ENCODE assay signal across 16 cellular contexts in the genomic region with DNA sequence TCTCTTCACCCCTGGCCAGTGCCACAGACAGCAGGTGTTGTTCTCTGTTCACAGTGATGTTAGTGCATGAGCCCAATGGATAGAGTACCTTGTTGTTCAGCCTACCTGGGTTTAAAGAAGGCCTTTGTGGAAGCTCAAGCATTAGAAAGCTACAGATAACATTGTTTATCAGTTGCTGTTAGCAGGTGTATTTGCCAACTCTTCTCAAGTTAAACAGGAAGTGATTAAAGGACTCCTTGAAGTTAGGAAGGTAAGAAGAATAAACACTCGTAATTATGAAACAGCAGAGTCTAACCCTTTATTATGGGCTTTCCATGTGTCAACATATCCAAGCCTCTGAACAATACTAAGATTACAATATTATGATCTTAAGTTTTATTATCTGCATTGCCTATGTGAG.
DNase-seq lines count a peak whose midpoint lies in the region; ATAC-seq and TF ChIP-seq lines count a peak whose summit lies in the region.
"Had no signal": no experiment of that assay in that cellular context is flagged by ENCODE, and none has a peak within 500 bp of the region (broad histone marks: within the 10 kb centered on the region; RNA-seq: fewer than 3 reads in every experiment).

No MANE protein-coding gene starts in this region.

- no peak for TF ChIP-seq CTCF in RWPE1 (conservative IDR thresholded peaks at IDR 0.05; ENCODE audit: low read depth)

- H3K9ac ChIP-seq in mucosa of rectum (ENCODE audit: low read depth in 1 of 2, low read length in 2 of 2) = no peak overlapping the region

- no peak overlapping the region for H3K4me3 ChIP-seq in mucosa of rectum (ENCODE audit: low read length in 2 of 2)
- H3K4me3 ChIP-seq: heart left ventricle had no signal

- peaks cover 0 to 4% of the 10 kb centered on the region in 2 donors for H3K27me3 ChIP-seq in mucosa of rectum (ENCODE audit: control insufficient read depth in 2 of 2, insufficient read depth in 2 of 2, low read length in 2 of 2)

- DNase-seq in DMS79 treated with DMSO at 0.1 percent for 48 hours (lab: John Stamatoyannopoulos, UW) (peak; percentile 69), NCI-H146 (lab: John Stamatoyannopoulos, UW) (peak; percentile 96), NCI-H748 (lab: John Stamatoyannopoulos, UW; ENCODE audit: unreplicated experiment) (peak; percentile 96), RWPE1 (ENCODE audit: low spot score) (no peak), amniotic stem cell (lab: John Stamatoyannopoulos, UW) (no peak)
- DNase-seq: activated CD4-positive, alpha-beta memory T cell treated with anti-CD3 and anti-CD28 coated beads, Interleukin-2, amount 10 ng/mL, durations not matched to agents 7 days and 5 days; activated naive CD4-positive, alpha-beta T cell treated with anti-CD3 and anti-CD28 coated beads, Interleukin-2, amount 10 ng/mL, durations not matched to agents 7 days and 5 days; activated T-cell treated with anti-CD3 and anti-CD28 coated beads, Interleukin-2, amount 50 U/mL, for 4 hours; effector memory CD8-positive, alpha-beta T cell; heart left ventricle; mammary epithelial cell; naive thymus-derived CD4-positive, alpha-beta T cell; SHP77; T-helper 1 cell had no signal

- no peaks in the 10 kb centered on the region for H3K36me3 ChIP-seq in mucosa of rectum (ENCODE audit: control insufficient read depth in 2 of 2, insufficient read depth in 2 of 2, low read length in 2 of 2)
- H3K36me3 ChIP-seq: heart left ventricle had no signal

- peak overlapping the region; percentile 11 to 45 for H3K27ac ChIP-seq in mucosa of rectum (ENCODE audit: low read depth in 2 of 2, low read length in 2 of 2)
- no peak overlapping the region for H3K27ac ChIP-seq in RWPE1
- H3K27ac ChIP-seq: heart left ventricle had no signal

- no peak for ATAC-seq in GM19324 (IDR thresholded peaks at IDR 0.05; ENCODE audit: low FRiP score, unreplicated experiment)
- ATAC-seq: activated T-cell treated with anti-CD3 and anti-CD28 coated beads, Interleukin-2, amount 50 U/mL, for 4 hours; effector memory CD8-positive, alpha-beta T cell; heart left ventricle; naive thymus-derived CD4-positive, alpha-beta T cell had no signal

- POLR2A ChIA-PET in RWPE1 (lab: Yijun Ruan, JAX; ENCODE audit: low non-redundant PET) = no interaction called here

- no peaks in the 10 kb centered on the region for H3K4me1 ChIP-seq in mucosa of rectum (ENCODE audit: control insufficient read depth in 2 of 2, insufficient read depth in 2 of 2, low read length in 2 of 2)
- H3K4me1 ChIP-seq: heart left ventricle had no signal

- CTCF ChIA-PET in RWPE1 (lab: Yijun Ruan, JAX) = interaction anchor here (0.6 to 0.7 kb wide), 3 partner anchors 56 to 725 kb away, joined by 3 to 4 read pairs (median 3); no protein-coding TSS in a partner anchor

- no peaks in the 10 kb centered on the region for H3K9me3 ChIP-seq in mucosa of rectum (ENCODE audit: control insufficient read depth in 2 of 2, low read length in 2 of 2)
- H3K9me3 ChIP-seq: heart left ventricle had no signal

Comparison
In these comparisons a context has a peak if more than half of its experiments do, and no peak if none do; other contexts are left out.
1. DNase-seq: peak in DMS79 treated with DMSO at 0.1 percent for 48 hours (single experiment), NCI-H146 (single experiment) and NCI-H748 (single experiment); none in RWPE1 (single experiment) and amniotic stem cell (single experiment).